In genomic region chr12:31000751-31001150, GRCh38 we compare ENCODE assay signal across 17 cellular contexts.
A peak's percentile ranks its signal among the peaks of the same experiment; 100 is the strongest.
DNase-seq lines count a peak whose midpoint lies in the region; FAIRE-seq and TF ChIP-seq lines count a peak whose summit lies in the region.
"Had no signal": no experiment of that assay in that cellular context is flagged by ENCODE, and none has a peak within 500 bp of the region (broad histone marks: within the 10 kb centered on the region; RNA-seq: fewer than 3 reads in every experiment).

No MANE protein-coding gene starts in this region.

- H3K36me3 ChIP-seq in PC-9 (ENCODE audit: low read depth) (0 out of 2 replicates have a peak, but pooled peaks cover 7% of the 10 kb centered on the region), vagina (no peaks in the 10 kb centered on the region)
- H3K36me3 ChIP-seq: thyroid gland had no signal

- H3K4me1 ChIP-seq in PC-9 (replicated peaks; ENCODE audit: insufficient read depth) = peaks cover 48% of the 10 kb centered on the region
- no peaks in the 10 kb centered on the region for H3K4me1 ChIP-seq in vagina
- H3K4me1 ChIP-seq: thyroid gland had no signal

- CTCF ChIA-PET in PC-9 (lab: Charles Lee) = interaction anchor here (0.6 to 0.7 kb wide), 2 partner anchors 11 to 1358 kb away, joined by 3 read pairs; no protein-coding TSS in a partner anchor

- peak; percentile 55 for FAIRE-seq in H54 (lab: Jason Lieb, UNC)
- no peak for FAIRE-seq in frontal cortex (lab: Jason Lieb, UNC)

- H3K27ac ChIP-seq in PC-9 (no peak overlapping the region), vagina (no peak overlapping the region)
- H3K27ac ChIP-seq: RWPE1, thyroid gland had no signal

- DNase-seq in H54 (ENCODE audit: insufficient read length, low spot score) = peak; percentile 71
- peak in 1 of 2 experiments; percentile 44 for DNase-seq in PC-9
- DNase-seq in dermis blood vessel endothelial cell = peak; percentile 24
- DNase-seq in renal cortical epithelial cell (ENCODE audit: low read depth) = peak; percentile 43
- DNase-seq in DMS114 treated with DMSO at 0.1 percent for 48 hours (lab: John Stamatoyannopoulos, UW; ENCODE audit: unreplicated experiment) = no peak
- no peak for DNase-seq in vagina (ENCODE audit: extremely low spot score in 2 of 2)
- DNase-seq in frontal cortex (ENCODE audit: low spot score in 2 of 2) = no peak
- no peak for DNase-seq in HuH-7 (ENCODE audit: low spot score)
- DNase-seq: activated CD4-positive, alpha-beta T cell treated with anti-CD3 and anti-CD28 coated beads, Interleukin-2, amount 50 U/mL, for 1 hour; activated T-cell treated with anti-CD3 and anti-CD28 coated beads, Interleukin-2, amount 50 U/mL, for 48 hours; CD4-positive, CD25-positive, alpha-beta regulatory T cell; natural killer cell; NCI-H1417 treated with DMSO at 0.1 percent for 48 hours; NCI-H524 treated with DMSO at 0.1 percent for 48 hours; stimulated activated CD4-positive, alpha-beta T cell treated with anti-CD3 and anti-CD28 coated beads, Interleukin-2, amount 100 ng/mL, for 24 hours; thyroid gland had no signal

- peaks cover 15% of the 10 kb centered on the region for H3F3A ChIP-seq in PC-9 (ENCODE audit: insufficient read depth, low read depth)

- no peaks in the 10 kb centered on the region for H3K9me2 ChIP-seq in PC-9 (ENCODE audit: insufficient read depth)

- intact Hi-C loops in PC-9 (cut with micrococcal nuclease; ENCODE audit: unreplicated experiment) = loop anchor here (10.0 kb wide), 1 partner anchor 324 kb away; the partner anchor contains the start of gene SINHCAF
- intact Hi-C loops in vagina (cut with DNase I) = no loop called here

- no peak overlapping the region for H3K4me3 ChIP-seq in PC-9
- H3K4me3 ChIP-seq in vagina = no peak overlapping the region
- H3K4me3 ChIP-seq: thyroid gland had no signal

- no TSS peak for BruUV-seq in PC-9 (replicated peaks; lab: Mats Ljungman, UMichigan)

- peak overlapping the region; percentile 34 for H3K4me2 ChIP-seq in PC-9

- TF ChIP-seq CTCF in PC-9 (conservative IDR thresholded peaks at IDR 0.05) = no peak
- TF ChIP-seq CTCF in vagina (IDR thresholded peaks at IDR 0.05) = no peak

- TF ChIP-seq POLR2A in H54 (IDR thresholded peaks at IDR 0.05; ENCODE audit: low read depth, low read length) (no peak), vagina (IDR thresholded peaks at IDR 0.05) (no peak)

- no peaks in the 10 kb centered on the region for H4K20me1 ChIP-seq in PC-9 (ENCODE audit: insufficient read depth)

- no peak overlapping the region for H2AFZ ChIP-seq in PC-9

- H3K9me3 ChIP-seq in PC-9 (ENCODE audit: insufficient read depth, low read depth) (no peaks in the 10 kb centered on the region), vagina (no peaks in the 10 kb centered on the region)
- H3K9me3 ChIP-seq: thyroid gland had no signal

- POLR2A ChIA-PET in PC-9 (lab: Charles Lee; ENCODE audit: unreplicated experiment) = interaction anchor here (0.8 kb wide), 1 partner anchor 233 kb away, joined by 4 read pairs; no protein-coding TSS in a partner anchor

- no peaks in the 10 kb centered on the region for H3K27me3 ChIP-seq in PC-9 (ENCODE audit: insufficient read depth, low read depth)
- no peaks in the 10 kb centered on the region for H3K27me3 ChIP-seq in vagina
- H3K27me3 ChIP-seq: thyroid gland had no signal

- H3K79me2 ChIP-seq in PC-9 (ENCODE audit: low read depth) = peaks cover 16% of the 10 kb centered on the region; the same call in 1 of the 2 replicates

Comparison
In these comparisons a context has a peak if more than half of its experiments do, and no peak if none do; other contexts are left out.
1. DNase-seq: peak in H54 (single experiment), dermis blood vessel endothelial cell (single experiment) and renal cortical epithelial cell (single experiment); none in DMS114 treated with DMSO at 0.1 percent for 48 hours (single experiment), vagina (0 of 2), frontal cortex (0 of 2) and HuH-7 (single experiment).